35 cellular contexts compared by ENCODE assay signal in the genomic region with DNA sequence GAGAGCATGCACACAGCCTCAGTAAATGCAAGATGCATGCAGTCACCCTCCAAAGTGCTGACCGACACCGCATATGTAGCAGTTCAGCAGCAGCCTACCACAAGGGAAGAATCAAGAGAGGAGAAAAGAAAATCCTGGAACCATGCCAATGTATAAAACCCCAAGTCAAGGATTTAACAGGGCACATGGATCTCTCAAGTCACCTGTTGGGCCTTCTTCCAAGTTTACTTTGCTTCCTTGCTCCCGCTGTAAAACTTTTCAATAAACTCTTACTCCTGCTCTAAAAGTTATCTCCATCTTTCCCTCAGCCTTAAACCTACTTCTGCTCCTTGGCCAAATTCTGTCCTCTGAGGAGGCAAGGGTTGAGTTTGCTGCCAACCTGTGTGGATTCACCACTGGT.
"Had no signal": no experiment of that assay in that cellular context is flagged by ENCODE, and none has a peak within 500 bp of the region (broad histone marks: within the 10 kb centered on the region; RNA-seq: fewer than 3 reads in every experiment).

No MANE protein-coding gene starts in this region.

- H3K4me2 ChIP-seq: KMS-11 had no signal

- H3K9me3 ChIP-seq: MG63 had no signal

- H3K9ac ChIP-seq: KMS-11 had no signal

- H3K27me3 ChIP-seq: MG63 had no signal

- H3K36me3 ChIP-seq: MG63 had no signal

- H3K27ac ChIP-seq: KMS-11 had no signal

- DNase-seq: Karpas-422, Kasumi-1, MG63, MM.1S, MV-4-11, NCI-H1048, NCI-H1092, NCI-H1092 treated with DMSO at 0.1 percent for 48 hours, NCI-H1105, NCI-H1417, NCI-H1417 treated with DMSO at 0.1 percent for 48 hours, NCI-H1436, NCI-H1436 treated with DMSO at 0.1 percent for 48 hours, NCI-H146, NCI-H1694, NCI-H1694 treated with DMSO at 0.1 percent for 48 hours, NCI-H187, NCI-H187 treated with DMSO at 0.1 percent for 48 hours, NCI-H1930, NCI-H2029, NCI-H2029 treated with DMSO at 0.1 percent for 48 hours, NCI-H2081, NCI-H2081 treated with DMSO at 0.1 percent for 48 hours, NCI-H2107, NCI-H2171, NCI-H2227 treated with DMSO at 0.1 percent for 48 hours, NCI-H226, NCI-H345, NCI-H446, NCI-H446 treated with DMSO at 0.1 percent for 48 hours, NCI-H510A, NCI-H510A treated with DMSO at 0.1 percent for 48 hours, NCI-H524, NCI-H524 treated with DMSO at 0.1 percent for 48 hours had no signal

- H3K4me3 ChIP-seq: MG63 had no signal
